20 cellular contexts compared by ENCODE assay signal in genomic region chr20:33002087-33002808, GRCh38. TPM values are rescaled to one million over a fixed set of nuclear protein-coding genes. Genes with fewer than 3 reads are reported as not detected.
DNase-seq lines count a peak whose midpoint lies in the region; ATAC-seq and TF ChIP-seq lines count a peak whose summit lies in the region.
"Had no signal": no experiment of that assay in that cellular context is flagged by ENCODE, and none has a peak within 500 bp of the region (broad histone marks: within the 10 kb centered on the region; RNA-seq: fewer than 3 reads in every experiment).

No MANE protein-coding gene starts in this region.

- no peak overlapping the region for H2AFZ ChIP-seq in neuronal stem cell (ENCODE audit: low read length)
- H2AFZ ChIP-seq: GM23248 had no signal

- H3K9me3 ChIP-seq in CD8-positive, alpha-beta T cell (ENCODE audit: low read length) = no peaks in the 10 kb centered on the region
- H3K9me3 ChIP-seq in neuronal stem cell (replicated peaks in 1 of 2; ENCODE audit: control insufficient read depth in 2 of 2, insufficient read depth in 1 of 2, low read depth in 1 of 2, low read length in 2 of 2) = peaks cover 0 to 5% of the 10 kb centered on the region in 2 donors
- no peaks in the 10 kb centered on the region; the same call in none of the 2 replicates for H3K9me3 ChIP-seq in MG63
- H3K9me3 ChIP-seq in mucosa of descending colon = no peaks in the 10 kb centered on the region
- H3K9me3 ChIP-seq: BLaER1 had no signal

- no peaks in the 10 kb centered on the region for H3K27me3 Mint-ChIP-seq in activated naive CD4-positive, alpha-beta T cell treated with anti-CD3 and anti-CD28 coated beads for 36 hours (ENCODE audit: low read depth)
- no peaks in the 10 kb centered on the region for H3K27me3 Mint-ChIP-seq in CD8-positive, alpha-beta T cell (ENCODE audit: low read depth)
- no peaks in the 10 kb centered on the region for H3K27me3 Mint-ChIP-seq in central memory CD8-positive, alpha-beta T cell

- H3K36me3 ChIP-seq in CD8-positive, alpha-beta T cell (ENCODE audit: insufficient read depth, low read length) = no peaks in the 10 kb centered on the region
- H3K36me3 ChIP-seq in neuronal stem cell (replicated peaks in 1 of 2; ENCODE audit: control insufficient read depth in 2 of 2, insufficient read depth in 2 of 2, low read length in 2 of 2) (no peaks in the 10 kb centered on the region), MG63 (no peaks in the 10 kb centered on the region), mucosa of descending colon (ENCODE audit: low read depth) (no peaks in the 10 kb centered on the region)
- H3K36me3 ChIP-seq: BLaER1 had no signal

- no peak overlapping the region for H2BK12ac ChIP-seq in neuronal stem cell (ENCODE audit: low read length)

- no peak overlapping the region for H2AK5ac ChIP-seq in neuronal stem cell (ENCODE audit: low read depth, low read length)

- no peak overlapping the region for H3K4me3 ChIP-seq in CD8-positive, alpha-beta T cell (ENCODE audit: low read depth, low read length)
- H3K4me3 ChIP-seq in neuronal stem cell (ENCODE audit: low read length in 2 of 2) (no peak overlapping the region), MG63 (no peak overlapping the region), mucosa of descending colon (no peak overlapping the region)
- H3K4me3 ChIP-seq: BLaER1, GM12878, GM23248 had no signal

- H3K27me3 ChIP-seq in CD8-positive, alpha-beta T cell (ENCODE audit: insufficient read depth, low read length) = no peaks in the 10 kb centered on the region
- H3K27me3 ChIP-seq in neuronal stem cell (ENCODE audit: control insufficient read depth in 3 of 3, insufficient read depth in 3 of 3, low read depth in 1 of 3, low read length in 3 of 3) (peaks cover 0 to 5% (median 0%) of the 10 kb centered on the region in 3 experiments), MG63 (no peaks in the 10 kb centered on the region)
- H3K27me3 ChIP-seq: BLaER1 had no signal

- DNase-seq in activated naive CD4-positive, alpha-beta T cell treated with anti-CD3 and anti-CD28 coated beads for 36 hours = no peak
- DNase-seq in activated naive CD4-positive, alpha-beta T cell (lab: John Stamatoyannopoulos, UW) = no peak
- DNase-seq in CD8-positive, alpha-beta T cell = no peak
- no peak for DNase-seq in central memory CD8-positive, alpha-beta T cell (ENCODE audit: low spot score in 2 of 2)
- DNase-seq in neuronal stem cell (ENCODE audit: low spot score) (no peak), MG63 (no peak), mucosa of descending colon (no peak)
- DNase-seq: GDM1, NCI-H1092, NCI-H146, NCI-H2081, NCI-H510A, NCI-H82, PC-3 had no signal

- H3K4me3 Mint-ChIP-seq in activated naive CD4-positive, alpha-beta T cell treated with anti-CD3 and anti-CD28 coated beads for 36 hours = no peak overlapping the region
- no peak overlapping the region for H3K4me3 Mint-ChIP-seq in CD8-positive, alpha-beta T cell
- no peak overlapping the region for H3K4me3 Mint-ChIP-seq in central memory CD8-positive, alpha-beta T cell

- WGBS in neuronal stem cell (ENCODE audit: extremely low coverage in 2 of 2, insufficient read length in 2 of 2, insufficient replicate concordance in 1 of 2), 2 donors = no CpG with 5 or more reads among the region's 7 CpGs

- H3K4me2 ChIP-seq in neuronal stem cell (ENCODE audit: insufficient read depth, low read length, poor library complexity, severe bottlenecking) = no peak overlapping the region
- H3K4me2 ChIP-seq: BLaER1 had no signal

- no peak for ATAC-seq in CD8-positive, alpha-beta T cell
- ATAC-seq in central memory CD8-positive, alpha-beta T cell (replicated peaks; ENCODE audit: extremely low read depth, poor library complexity, severe bottlenecking) = no peak
- ATAC-seq in HG03045 (IDR thresholded peaks at IDR 0.05; ENCODE audit: unreplicated experiment) (no peak), mucosa of descending colon (no peak)
- ATAC-seq: GM12878, PC-3 had no signal

- peak overlapping the region; percentile 18 for H2BK15ac ChIP-seq in neuronal stem cell (ENCODE audit: low read length)

- no peaks in the 10 kb centered on the region for H3K36me3 Mint-ChIP-seq in activated naive CD4-positive, alpha-beta T cell treated with anti-CD3 and anti-CD28 coated beads for 36 hours (ENCODE audit: low read depth)
- H3K36me3 Mint-ChIP-seq in CD8-positive, alpha-beta T cell = no peaks in the 10 kb centered on the region
- no peaks in the 10 kb centered on the region for H3K36me3 Mint-ChIP-seq in central memory CD8-positive, alpha-beta T cell (ENCODE audit: insufficient read depth)

- H3K18ac ChIP-seq in neuronal stem cell (ENCODE audit: low read length) = no peak overlapping the region

- TF ChIP-seq CTCF in CD8-positive, alpha-beta T cell (IDR thresholded peaks at IDR 0.05) = no peak
- TF ChIP-seq CTCF in mucosa of descending colon (IDR thresholded peaks at IDR 0.05) = no peak

- no peak overlapping the region for H3K9ac ChIP-seq in neuronal stem cell (ENCODE audit: low read depth, low read length, poor library complexity)
- H3K9ac ChIP-seq: BLaER1, GM23248 had no signal

- H3K4me1 Mint-ChIP-seq in activated naive CD4-positive, alpha-beta T cell treated with anti-CD3 and anti-CD28 coated beads for 36 hours (ENCODE audit: low read depth) = peaks cover 36% of the 10 kb centered on the region
- peaks cover 41% of the 10 kb centered on the region for H3K4me1 Mint-ChIP-seq in CD8-positive, alpha-beta T cell (ENCODE audit: low read depth)
- peaks cover 9% of the 10 kb centered on the region for H3K4me1 Mint-ChIP-seq in central memory CD8-positive, alpha-beta T cell

- H3K4me1 ChIP-seq in CD8-positive, alpha-beta T cell (ENCODE audit: insufficient read depth, low read length) = peaks cover 11% of the 10 kb centered on the region
- H3K4me1 ChIP-seq in neuronal stem cell (ENCODE audit: control insufficient read depth in 2 of 2, insufficient read depth in 1 of 2, low read depth in 1 of 2, low read length in 2 of 2) (peaks cover 0 to 3% of the 10 kb centered on the region in 2 donors), mucosa of descending colon (ENCODE audit: low read depth) (no peaks in the 10 kb centered on the region)

- no peak overlapping the region for H3K14ac ChIP-seq in neuronal stem cell (ENCODE audit: low read length)

- CTCF ChIA-PET in activated naive CD4-positive, alpha-beta T cell treated with anti-CD3 and anti-CD28 coated beads for 36 hours (lab: Charles Lee) = interaction anchor here (0.5 to 5.4 kb wide), 2 partner anchors 58 to 384 kb away, joined by 3 to 37 read pairs; no protein-coding TSS in a partner anchor
- CTCF ChIA-PET in CD8-positive, alpha-beta T cell (lab: Charles Lee) = interaction anchor here (0.8 to 1.7 kb wide), 3 partner anchors 56 to 295 kb away, joined by 3 to 4 read pairs (median 4); no protein-coding TSS in a partner anchor

- H3K79me1 ChIP-seq in neuronal stem cell (ENCODE audit: low read depth, low read length) = no peaks in the 10 kb centered on the region

- no peak overlapping the region for H2BK5ac ChIP-seq in neuronal stem cell (ENCODE audit: low read length)

- no peak overlapping the region for H3K27ac ChIP-seq in CD8-positive, alpha-beta T cell (ENCODE audit: low read depth, low read length)
- no peak overlapping the region for H3K27ac ChIP-seq in neuronal stem cell (replicated peaks; ENCODE audit: low read length)
- H3K27ac ChIP-seq: BLaER1, GM23248, RWPE1 had no signal

- peak overlapping the region; percentile 7 for H3K27ac Mint-ChIP-seq in activated naive CD4-positive, alpha-beta T cell treated with anti-CD3 and anti-CD28 coated beads for 36 hours
- peak overlapping the region; percentile 25 for H3K27ac Mint-ChIP-seq in CD8-positive, alpha-beta T cell
- peak overlapping the region; percentile 5 for H3K27ac Mint-ChIP-seq in central memory CD8-positive, alpha-beta T cell (ENCODE audit: low read depth)

- H2BK120ac ChIP-seq in neuronal stem cell (ENCODE audit: low read depth, low read length) = no peak overlapping the region

- intact Hi-C loops in activated naive CD4-positive, alpha-beta T cell treated with anti-CD3 and anti-CD28 coated beads for 36 hours (cut with micrococcal nuclease) = no loop called here
- intact Hi-C loops in CD8-positive, alpha-beta T cell (cut with DNase I, micrococcal nuclease) = loop anchor here in 1 of 2 experiments (5.0 kb wide), 1 partner anchor 35 kb away; no protein-coding TSS in a partner anchor
- intact Hi-C loops in mucosa of descending colon (cut with DNase I, micrococcal nuclease) = no loop called here

- POLR2A ChIA-PET in CD8-positive, alpha-beta T cell (lab: Charles Lee) = no interaction called here

- no peak overlapping the region for H3K4ac ChIP-seq in neuronal stem cell (ENCODE audit: low read length)

- no peak overlapping the region for H3K23ac ChIP-seq in neuronal stem cell (ENCODE audit: low read depth, low read length, poor library complexity)

- H4K91ac ChIP-seq in neuronal stem cell (ENCODE audit: low read depth, low read length, poor library complexity) = peak overlapping the region; percentile 38

- peaks cover 3% of the 10 kb centered on the region for H3K9me3 Mint-ChIP-seq in activated naive CD4-positive, alpha-beta T cell treated with anti-CD3 and anti-CD28 coated beads for 36 hours
- peaks cover 3% of the 10 kb centered on the region for H3K9me3 Mint-ChIP-seq in CD8-positive, alpha-beta T cell
- H3K9me3 Mint-ChIP-seq in central memory CD8-positive, alpha-beta T cell = peaks cover 6% of the 10 kb centered on the region

- no peak overlapping the region for H4K8ac ChIP-seq in neuronal stem cell (ENCODE audit: low read depth, low read length)

RNA-seq across cellular contexts. Expression of gene SUN5, which starts 2.0 kb away (rescaled TPM):
- total RNA-seq in activated naive CD4-positive, alpha-beta T cell treated with anti-CD3 and anti-CD28 coated beads for 36 hours = not detected
- total RNA-seq in CD8-positive, alpha-beta T cell = not detected
- polyA plus RNA-seq in neuronal stem cell (2013, experiment 1 of 2) = not detected
- not detected for polyA plus RNA-seq in neuronal stem cell (2013, experiment 2 of 2)
- not detected in 2 replicates for total RNA-seq in MG63 (2014; rRNA removed; shearing (Covaris generic); ENCODE audit: low replicate concordance)
- total RNA-seq in mucosa of descending colon = not detected
- total RNA-seq: GM12878, GM23248, MCF 10A, PC-3 had no signal
- polyA plus RNA-seq: GM12878, GM23248 had no signal

RNA-seq across cellular contexts. Expression of gene BPIFB2, which starts 5.3 kb away (rescaled TPM):
- total RNA-seq in activated naive CD4-positive, alpha-beta T cell treated with anti-CD3 and anti-CD28 coated beads for 36 hours = not detected
- not detected for total RNA-seq in CD8-positive, alpha-beta T cell
- polyA plus RNA-seq in neuronal stem cell (2013, experiment 1 of 2) = not detected
- polyA plus RNA-seq in neuronal stem cell (2013, experiment 2 of 2) = 0.03 TPM
- total RNA-seq in MG63 (2014; rRNA removed; shearing (Covaris generic); ENCODE audit: low replicate concordance) = not detected in 2 replicates
- not detected for total RNA-seq in mucosa of descending colon
- total RNA-seq: GM12878, GM23248, MCF 10A, PC-3 had no signal
- polyA plus RNA-seq: GM12878, GM23248 had no signal

RNA-seq across cellular contexts. Expression of gene BPIFB6, which starts 29.2 kb away (rescaled TPM):
- total RNA-seq in activated naive CD4-positive, alpha-beta T cell treated with anti-CD3 and anti-CD28 coated beads for 36 hours = not detected
- total RNA-seq in CD8-positive, alpha-beta T cell = not detected
- polyA plus RNA-seq in neuronal stem cell (2013, experiment 1 of 2) = not detected
- not detected for polyA plus RNA-seq in neuronal stem cell (2013, experiment 2 of 2)
- total RNA-seq in MG63 (2014; rRNA removed; shearing (Covaris generic); ENCODE audit: low replicate concordance) = not detected in 2 replicates
- not detected for total RNA-seq in mucosa of descending colon
- total RNA-seq: GM12878, GM23248, MCF 10A, PC-3 had no signal
- polyA plus RNA-seq: GM12878, GM23248 had no signal

RNA-seq across cellular contexts. Expression of gene BPIFB3, which starts 51.5 kb away (rescaled TPM):
- not detected for total RNA-seq in activated naive CD4-positive, alpha-beta T cell treated with anti-CD3 and anti-CD28 coated beads for 36 hours
- total RNA-seq in CD8-positive, alpha-beta T cell = not detected
- not detected for polyA plus RNA-seq in neuronal stem cell (2013, experiment 1 of 2)
- not detected for polyA plus RNA-seq in neuronal stem cell (2013, experiment 2 of 2)
- not detected in 2 replicates for total RNA-seq in MG63 (2014; rRNA removed; shearing (Covaris generic); ENCODE audit: low replicate concordance)
- not detected for total RNA-seq in mucosa of descending colon
- total RNA-seq: GM12878, GM23248, MCF 10A, PC-3 had no signal
- polyA plus RNA-seq: GM12878, GM23248 had no signal
